In genomic region chr16:66845080-66845410, GRCh38 we compare ENCODE assay signal across 10 cellular contexts. TPM values are rescaled to one million over a fixed set of nuclear protein-coding genes. Genes with fewer than 3 reads are reported as not detected.
DNase-seq lines count a peak whose midpoint lies in the region; FAIRE-seq and TF ChIP-seq lines count a peak whose summit lies in the region.
"Had no signal": no experiment of that assay in that cellular context is flagged by ENCODE, and none has a peak within 500 bp of the region (broad histone marks: within the 10 kb centered on the region; RNA-seq: fewer than 3 reads in every experiment).

No MANE protein-coding gene starts in this region.

- 0 out of 2 replicates have a peak overlapping the region, but pooled peaks have one; percentile 35 for H2AFZ ChIP-seq in GM23248

- TF ChIP-seq POLR2A in sigmoid colon (IDR thresholded peaks at IDR 0.05) (no peak), GM12891 (IDR thresholded peaks at IDR 0.05; ENCODE audit: low read depth, low read length) (no peak)

- in situ Hi-C loops in GM23248 (cut with MboI) = no loop called here

- H3K27ac ChIP-seq in GM23248 (no peak overlapping the region), iPS DF 6.9 (ENCODE audit: low read length) (no peak overlapping the region), sigmoid colon (no peak overlapping the region)

- no peaks in the 10 kb centered on the region for H3K79me2 ChIP-seq in GM23248 (ENCODE audit: insufficient read depth)

- no peaks in the 10 kb centered on the region for H4K20me1 ChIP-seq in GM23248 (ENCODE audit: insufficient read depth)

- H3K36me3 ChIP-seq in GM23248 (ENCODE audit: low read depth) (no peaks in the 10 kb centered on the region), iPS DF 6.9 (ENCODE audit: control insufficient read depth, insufficient read depth, low read length) (no peaks in the 10 kb centered on the region), sigmoid colon (no peaks in the 10 kb centered on the region)

- no peaks in the 10 kb centered on the region for H3K4me1 ChIP-seq in GM23248 (ENCODE audit: insufficient read depth)
- H3K4me1 ChIP-seq in iPS DF 6.9 (ENCODE audit: control insufficient read depth, insufficient read depth, low read length) = 0 out of 2 replicates have a peak, but pooled peaks cover 3% of the 10 kb centered on the region
- H3K4me1 ChIP-seq in sigmoid colon = peaks cover 0 to 16% (median 15%) of the 10 kb centered on the region in 4 donors

- H3K4me2 ChIP-seq in GM23248 (ENCODE audit: unreplicated experiment) = peak overlapping the region; percentile 68

- H3K9me3 ChIP-seq in GM23248 (ENCODE audit: low read depth) (no peaks in the 10 kb centered on the region), iPS DF 6.9 (ENCODE audit: control insufficient read depth, insufficient read depth, low read length) (no peaks in the 10 kb centered on the region), sigmoid colon (no peaks in the 10 kb centered on the region)

- H3K4me3 ChIP-seq in GM23248 = peak overlapping the region; percentile 63
- H3K4me3 ChIP-seq in iPS DF 6.9 (ENCODE audit: low read length) = peak overlapping the region; percentile 87; the same call in 1 of the 2 replicates
- peak overlapping the region in 3 of 4 donors; percentile 33 to 54 (median 43) for H3K4me3 ChIP-seq in sigmoid colon

- H3K4me1 Mint-ChIP-seq in activated T-helper 2 cell treated with anti-CD3 and anti-CD28 coated beads, Interferon-gamma antibody, Interleukin-2, Interleukin-4, amounts not matched to agents 10 μg/mL and 5 μg/mL and 100 μg/mL, durations not matched to agents 14 hours and 24 hours and 36 hours (ENCODE audit: low read depth) = peaks cover 22% of the 10 kb centered on the region

- H3K36me3 Mint-ChIP-seq in activated T-helper 2 cell treated with anti-CD3 and anti-CD28 coated beads, Interferon-gamma antibody, Interleukin-2, Interleukin-4, amounts not matched to agents 10 μg/mL and 5 μg/mL and 100 μg/mL, durations not matched to agents 14 hours and 24 hours and 36 hours (ENCODE audit: low read depth) = no peaks in the 10 kb centered on the region

- DNase-seq in GM23248 (no peak), iPS DF 6.9 (ENCODE audit: low read depth, low spot score) (no peak), sigmoid colon (no peak), GM12891 (ENCODE audit: insufficient read length, low spot score) (no peak), amniotic stem cell (lab: John Stamatoyannopoulos, UW) (no peak), AG08395 (ENCODE audit: low spot score) (no peak)
- no peak for DNase-seq in activated T-helper 2 cell treated with anti-CD3 and anti-CD28 coated beads, Interferon-gamma antibody, Interleukin-2, Interleukin-4, amounts not matched to agents 10 μg/mL and 5 μg/mL and 100 μg/mL, durations not matched to agents 14 hours and 24 hours and 36 hours (ENCODE audit: low spot score)
- no peak for DNase-seq in stimulated activated naive CD4-positive, alpha-beta T cell (lab: John Stamatoyannopoulos, UW)
- DNase-seq: NCI-H187 had no signal

- 10% methylated on average over 10 of the region's 10 CpGs for WGBS in GM23248 (ENCODE audit: low coverage in 1 of 2, low lambda C conversion rate in 2 of 2, missing lambda C conversion rate in 2 of 2), 2 experiments
- WGBS in iPS DF 6.9 (ENCODE audit: insufficient coverage, insufficient read length) = no CpG with 5 or more reads among the region's 10 CpGs
- 9 to 14% methylated on average over 10 of the region's 10 CpGs for WGBS in sigmoid colon, 2 donors

- H3K27me3 ChIP-seq in GM23248 (replicated peaks; ENCODE audit: insufficient read depth) (peaks cover 34% of the 10 kb centered on the region), iPS DF 6.9 (ENCODE audit: control insufficient read depth, insufficient read depth, low read length) (peaks cover 20% of the 10 kb centered on the region), sigmoid colon (peaks cover 20 to 38% (median 23%) of the 10 kb centered on the region in 3 donors)

- intact Hi-C loops in activated T-helper 2 cell treated with anti-CD3 and anti-CD28 coated beads, Interferon-gamma antibody, Interleukin-2, Interleukin-4, amounts not matched to agents 10 μg/mL and 5 μg/mL and 100 μg/mL, durations not matched to agents 14 hours and 24 hours and 36 hours (cut with micrococcal nuclease) = no loop called here
- intact Hi-C loops in sigmoid colon (cut with DNase I) = no loop called here

- H3K27ac Mint-ChIP-seq in activated T-helper 2 cell treated with anti-CD3 and anti-CD28 coated beads, Interferon-gamma antibody, Interleukin-2, Interleukin-4, amounts not matched to agents 10 μg/mL and 5 μg/mL and 100 μg/mL, durations not matched to agents 14 hours and 24 hours and 36 hours = no peak overlapping the region

- TF ChIP-seq EP300 in sigmoid colon (IDR thresholded peaks at IDR 0.05) = no peak

- FAIRE-seq in GM12891 (lab: Jason Lieb, UNC) = no peak
- FAIRE-seq: frontal cortex had no signal

- no peak overlapping the region for H3K9ac ChIP-seq in GM23248

- H3K9me2 ChIP-seq in GM23248 (ENCODE audit: insufficient read depth) = no peaks in the 10 kb centered on the region

- TF ChIP-seq CTCF in sigmoid colon (IDR thresholded peaks at IDR 0.05) = no peak

- peaks cover 30% of the 10 kb centered on the region for H3K27me3 Mint-ChIP-seq in activated T-helper 2 cell treated with anti-CD3 and anti-CD28 coated beads, Interferon-gamma antibody, Interleukin-2, Interleukin-4, amounts not matched to agents 10 μg/mL and 5 μg/mL and 100 μg/mL, durations not matched to agents 14 hours and 24 hours and 36 hours (ENCODE audit: low read depth)

- no peaks in the 10 kb centered on the region for H3K9me3 Mint-ChIP-seq in activated T-helper 2 cell treated with anti-CD3 and anti-CD28 coated beads, Interferon-gamma antibody, Interleukin-2, Interleukin-4, amounts not matched to agents 10 μg/mL and 5 μg/mL and 100 μg/mL, durations not matched to agents 14 hours and 24 hours and 36 hours

- peak overlapping the region; percentile 18 for H3K4me3 Mint-ChIP-seq in activated T-helper 2 cell treated with anti-CD3 and anti-CD28 coated beads, Interferon-gamma antibody, Interleukin-2, Interleukin-4, amounts not matched to agents 10 μg/mL and 5 μg/mL and 100 μg/mL, durations not matched to agents 14 hours and 24 hours and 36 hours (ENCODE audit: low read depth)

- no peaks in the 10 kb centered on the region for H3F3A ChIP-seq in GM23248 (ENCODE audit: insufficient read depth)

TF ChIP-seq in GM12891, 5 proteins besides CTCF, POLR2A, EP300 and RAD21:
- TF ChIP-seq TAF1 (IDR thresholded peaks at IDR 0.05; ENCODE audit: low read depth, low read length) (no peak), POLR2AphosphoS5 (IDR thresholded peaks at IDR 0.05; ENCODE audit: low read depth, low read length) (no peak), POU2F2 (IDR thresholded peaks at IDR 0.05; ENCODE audit: low read depth, low read length) (no peak), PAX5 (IDR thresholded peaks at IDR 0.05; ENCODE audit: insufficient read depth, low read length, severe bottlenecking) (no peak), SPI1 (IDR thresholded peaks at IDR 0.05; ENCODE audit: low read depth, low read length) (no peak)

RNA-seq across cellular contexts. Expression of gene CA7, which starts 0.8 kb away (rescaled TPM):
- 0.65 TPM in 1 of 2 replicates, not detected in the other for total RNA-seq in GM23248 (2014; rRNA removed; shearing (Covaris generic))
- polyA plus RNA-seq in GM23248 (2016; fragmentation: Nextera tagmentation; extraction: Ambion mirVana) (not detected in 2 replicates), sigmoid colon (100 to 1,000 TPM; 112 to 188 (median 154) TPM)
- 0.59 and 1.1 TPM in 2 replicates for total RNA-seq in activated T-helper 2 cell treated with anti-CD3 and anti-CD28 coated beads, Interferon-gamma antibody, Interleukin-2, Interleukin-4, amounts not matched to agents 10 μg/mL and 5 μg/mL and 100 μg/mL, durations not matched to agents 14 hours and 24 hours and 36 hours
- 1 to 10 TPM in 1 of 4 donors, not detected in 3; 1.9 TPM for total RNA-seq in sigmoid colon
- polyA plus RNA-seq in GM12891 (2012; ENCODE audit: low read depth, missing spikeins) = 0.08 TPM
- total RNA-seq: frontal cortex had no signal

RNA-seq across cellular contexts. Expression of gene NAE1, which starts 14.3 kb away (rescaled TPM):
- total RNA-seq in GM23248 (2014; rRNA removed; shearing (Covaris generic)) = 92.5 and 106 TPM in 2 replicates
- 86.3 and 90.1 TPM in 2 replicates for polyA plus RNA-seq in GM23248 (2016; fragmentation: Nextera tagmentation; extraction: Ambion mirVana)
- 123 and 125 TPM in 2 replicates for total RNA-seq in activated T-helper 2 cell treated with anti-CD3 and anti-CD28 coated beads, Interferon-gamma antibody, Interleukin-2, Interleukin-4, amounts not matched to agents 10 μg/mL and 5 μg/mL and 100 μg/mL, durations not matched to agents 14 hours and 24 hours and 36 hours
- total RNA-seq in sigmoid colon = 10 to 100 TPM; 34.6 to 58.3 (median 46.9) TPM
- 10 to 100 TPM; 34.8 to 48.8 (median 35.9) TPM for polyA plus RNA-seq in sigmoid colon
- 52.3 TPM for polyA plus RNA-seq in GM12891 (2012; ENCODE audit: low read depth, missing spikeins)

RNA-seq across cellular contexts. Expression of gene PDP2, which starts 35.3 kb away (rescaled TPM):
- 3.9 and 38.2 TPM in 2 replicates for total RNA-seq in GM23248 (2014; rRNA removed; shearing (Covaris generic))
- 2.5 and 3.3 TPM in 2 replicates for polyA plus RNA-seq in GM23248 (2016; fragmentation: Nextera tagmentation; extraction: Ambion mirVana)
- total RNA-seq in activated T-helper 2 cell treated with anti-CD3 and anti-CD28 coated beads, Interferon-gamma antibody, Interleukin-2, Interleukin-4, amounts not matched to agents 10 μg/mL and 5 μg/mL and 100 μg/mL, durations not matched to agents 14 hours and 24 hours and 36 hours = 40.6 and 40.7 TPM in 2 replicates
- 1 to 10 TPM; 2.6 to 8.3 (median 4.7) TPM for total RNA-seq in sigmoid colon
- polyA plus RNA-seq in sigmoid colon = 1 to 10 TPM; 3.0 to 6.1 (median 5.1) TPM
- 1.7 TPM for polyA plus RNA-seq in GM12891 (2012; ENCODE audit: low read depth, missing spikeins)

RNA-seq across cellular contexts. Expression of gene TERB1, which starts 43.7 kb away (rescaled TPM):
- not detected in 2 replicates for total RNA-seq in GM23248 (2014; rRNA removed; shearing (Covaris generic))
- polyA plus RNA-seq in GM23248 (2016; fragmentation: Nextera tagmentation; extraction: Ambion mirVana) (not detected in 2 replicates), sigmoid colon (under 1 TPM in 1 of 3 donors, not detected in 2; 0.03 TPM)
- 0.34 TPM in 1 of 2 replicates, not detected in the other for total RNA-seq in activated T-helper 2 cell treated with anti-CD3 and anti-CD28 coated beads, Interferon-gamma antibody, Interleukin-2, Interleukin-4, amounts not matched to agents 10 μg/mL and 5 μg/mL and 100 μg/mL, durations not matched to agents 14 hours and 24 hours and 36 hours
- total RNA-seq in sigmoid colon = under 1 TPM in 1 of 4 donors, not detected in 3; under 0.01 TPM
- not detected for polyA plus RNA-seq in GM12891 (2012; ENCODE audit: low read depth, missing spikeins)
